In the genomic region with DNA sequence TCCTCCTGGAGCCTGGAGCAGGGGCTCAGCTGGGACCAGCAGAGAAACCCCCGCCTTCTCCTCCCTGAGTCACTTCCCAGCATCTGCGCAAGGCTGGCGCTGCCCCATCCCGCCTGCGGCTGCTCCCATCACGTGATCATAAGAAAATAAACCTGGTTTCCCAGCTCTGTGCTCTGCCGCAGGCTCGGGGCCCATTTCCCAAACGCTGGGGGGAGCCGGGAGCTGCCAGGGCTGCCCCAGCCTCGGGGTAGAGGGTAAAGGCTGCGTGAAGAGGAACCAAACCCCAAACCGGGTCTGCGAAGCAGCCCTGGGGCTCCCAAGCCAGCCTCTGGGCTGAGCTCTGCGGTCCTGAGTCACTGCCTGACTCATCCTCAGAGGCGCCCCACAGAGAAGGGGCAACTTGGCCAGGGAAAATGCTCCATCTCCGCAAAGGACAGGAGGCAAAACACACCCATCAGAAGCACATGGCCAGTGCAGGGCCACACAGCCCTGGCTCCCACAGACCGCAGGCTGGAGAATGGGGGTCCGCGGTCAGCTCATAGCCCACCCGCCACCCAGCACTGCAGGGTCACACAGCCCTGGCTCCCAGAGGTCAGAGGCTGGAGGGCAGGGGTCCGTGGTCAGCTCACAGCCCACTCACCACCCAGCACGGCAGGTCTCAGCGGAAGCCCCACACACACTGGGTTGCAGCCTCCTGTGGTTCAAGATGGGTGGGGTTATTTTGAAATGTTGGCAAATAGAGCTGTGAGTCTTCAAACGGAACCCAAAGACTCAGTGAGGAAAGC, we compare ENCODE assay signal across 8 cellular contexts.
A peak's percentile ranks its signal among the peaks of the same experiment; 100 is the strongest.
DNase-seq lines count a peak whose midpoint lies in the region; ATAC-seq and TF ChIP-seq lines count a peak whose summit lies in the region.

No MANE protein-coding gene starts in this region.

- H3K4me3 Mint-ChIP-seq in activated CD4-positive, alpha-beta T cell treated with anti-CD3 and anti-CD28 coated beads for 36 hours = peak overlapping the region; percentile 69

- H3K27ac Mint-ChIP-seq in activated CD4-positive, alpha-beta T cell treated with anti-CD3 and anti-CD28 coated beads for 36 hours = peak overlapping the region; percentile 95

- H3K4me1 Mint-ChIP-seq in activated CD4-positive, alpha-beta T cell treated with anti-CD3 and anti-CD28 coated beads for 36 hours = peaks cover 69% of the 10 kb centered on the region

- POLR2A ChIA-PET in HEK293T (lab: Yijun Ruan, JAX) = interaction anchor here (1.7 kb wide), 1 partner anchor 47 kb away, joined by 8 read pairs; no protein-coding TSS in a partner anchor
- POLR2A ChIA-PET in activated CD4-positive, alpha-beta T cell treated with anti-CD3 and anti-CD28 coated beads for 36 hours (lab: Charles Lee) = interaction anchor here (1.5 kb wide), 1 partner anchor 16 kb away, joined by 4 read pairs; no protein-coding TSS in a partner anchor

- H3K36me3 Mint-ChIP-seq in activated CD4-positive, alpha-beta T cell treated with anti-CD3 and anti-CD28 coated beads for 36 hours (ENCODE audit: low read depth) = peaks cover 14% of the 10 kb centered on the region

- H3K27me3 Mint-ChIP-seq in activated CD4-positive, alpha-beta T cell treated with anti-CD3 and anti-CD28 coated beads for 36 hours = no peaks in the 10 kb centered on the region

- ATAC-seq in activated CD4-positive, alpha-beta T cell treated with anti-CD3 and anti-CD28 coated beads for 36 hours = peak; percentile 82
- no peak for ATAC-seq in GM18870 (IDR thresholded peaks at IDR 0.05; ENCODE audit: unreplicated experiment)

- CTCF ChIA-PET in HEK293T (lab: Yijun Ruan, JAX) = no interaction called here
- CTCF ChIA-PET in activated CD4-positive, alpha-beta T cell treated with anti-CD3 and anti-CD28 coated beads for 36 hours (lab: Charles Lee) = interaction anchor here (0.7 to 1.6 kb wide), 8 partner anchors 16 to 162 kb away, joined by 3 to 7 read pairs (median 3); no protein-coding TSS in a partner anchor

- DNase-seq in DMS53 treated with DMSO at 0.1 percent for 48 hours (lab: John Stamatoyannopoulos, UW; ENCODE audit: unreplicated experiment) (peak; percentile 41), HEK293T (ENCODE audit: extremely low spot score) (peak; percentile 63), NCI-H2171 treated with DMSO at 0.1 percent for 48 hours (lab: John Stamatoyannopoulos, UW) (peak; percentile 93), cerebellum (ENCODE audit: low spot score) (peak; percentile 69), kidney tubule cell (ENCODE audit: low spot score) (peak; percentile 94)
- DNase-seq in activated CD4-positive, alpha-beta T cell treated with anti-CD3 and anti-CD28 coated beads for 36 hours = peak; percentile 91
- peak; percentile 75 to 82 for DNase-seq in stimulated activated CD4-positive, alpha-beta T cell treated with anti-CD3 and anti-CD28 coated beads, Interleukin-15, amount 100 ng/mL, for 48 hours (ENCODE audit: low read depth in 2 of 2)

- H3K9me3 Mint-ChIP-seq in activated CD4-positive, alpha-beta T cell treated with anti-CD3 and anti-CD28 coated beads for 36 hours (ENCODE audit: low read depth) = no peaks in the 10 kb centered on the region

- intact Hi-C loops in activated CD4-positive, alpha-beta T cell treated with anti-CD3 and anti-CD28 coated beads for 36 hours (cut with DNase I, micrococcal nuclease) = loop anchor here (1.0 to 10.0 kb wide), 12 partner anchors 16 to 861 kb away; partner anchors contain the start of genes CDC16 (in 1 of the 2), CUL4A (in 1 of the 2), DCUN1D2 (in 1 of the 2) and PCID2 (in 1 of the 2)

TF ChIP-seq in HEK293T, 16 proteins besides CTCF, POLR2A, EP300 and RAD21:
- TF ChIP-seq, protein P1, sequence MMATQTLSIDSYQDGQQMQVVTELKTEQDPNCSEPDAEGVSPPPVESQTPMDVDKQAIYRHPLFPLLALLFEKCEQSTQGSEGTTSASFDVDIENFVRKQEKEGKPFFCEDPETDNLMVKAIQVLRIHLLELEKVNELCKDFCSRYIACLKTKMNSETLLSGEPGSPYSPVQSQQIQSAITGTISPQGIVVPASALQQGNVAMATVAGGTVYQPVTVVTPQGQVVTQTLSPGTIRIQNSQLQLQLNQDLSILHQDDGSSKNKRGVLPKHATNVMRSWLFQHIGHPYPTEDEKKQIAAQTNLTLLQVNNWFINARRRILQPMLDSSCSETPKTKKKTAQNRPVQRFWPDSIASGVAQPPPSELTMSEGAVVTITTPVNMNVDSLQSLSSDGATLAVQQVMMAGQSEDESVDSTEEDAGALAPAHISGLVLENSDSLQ (IDR thresholded peaks at IDR 0.05) = no peak
- 0 out of 2 replicates have a peak, but pooled peaks have one; percentile 34 for TF ChIP-seq L3MBTL2 (conservative IDR thresholded peaks at IDR 0.05)
TF ChIP-seq in HEK293T: peak in this region for 1.

Comparison
In these comparisons a context has a peak if more than half of its experiments do, and no peak if none do; other contexts are left out.
1. DNase-seq: peak in every context shown above with its lines; median percentile 94 in kidney tubule cell; 93 in NCI-H2171 treated with DMSO at 0.1 percent for 48 hours; 91 in activated CD4-positive, alpha-beta T cell treated with anti-CD3 and anti-CD28 coated beads for 36 hours; 78 in stimulated activated CD4-positive, alpha-beta T cell treated with anti-CD3 and anti-CD28 coated beads, Interleukin-15, amount 100 ng/mL, for 48 hours; 69 in cerebellum; 63 in HEK293T; 41 in DMS53 treated with DMSO at 0.1 percent for 48 hours.